In genomic region chr21:32560896-32561295, GRCh38 we compare ENCODE assay signal across 25 cellular contexts.
"Had no signal": no experiment of that assay in that cellular context is flagged by ENCODE, and none has a peak within 500 bp of the region (broad histone marks: within the 10 kb centered on the region; RNA-seq: fewer than 3 reads in every experiment).

No MANE protein-coding gene starts in this region.

- H2AFZ ChIP-seq: PC-9 had no signal

- H3K27ac ChIP-seq: PC-9, RWPE1, WERI-Rb-1 had no signal

- H3K27me3 ChIP-seq: ascending aorta, MG63 had no signal

- H3K36me3 ChIP-seq: ascending aorta, MG63, WERI-Rb-1 had no signal

- H3K9me3 ChIP-seq: ascending aorta, MG63 had no signal

- H3K4me3 ChIP-seq: ascending aorta, MG63, PC-9 had no signal

- DNase-seq: activated CD4-positive, alpha-beta T cell treated with anti-CD3 and anti-CD28 coated beads, Interleukin-2, amount 10 ng/mL, durations not matched to agents 24 days and 14 days; activated CD4-positive, alpha-beta T cell treated with anti-CD3 and anti-CD28 coated beads, Interleukin-2, amount 50 U/mL, for 4 hours; activated CD8-positive, alpha-beta T cell treated with anti-CD3 and anti-CD28 coated beads, Interleukin-2, amount 10 ng/mL, durations not matched to agents 7 days and 5 days; activated gamma-delta T cell; activated naive CD4-positive, alpha-beta T cell treated with Interleukin-2 at 50 U/mL for 16 hours; activated naive CD8-positive, alpha-beta T cell treated with anti-CD3 and anti-CD28 coated beads, Interleukin-2, amount 10 ng/mL, durations not matched to agents 7 days and 5 days; activated T-cell treated with anti-CD3 and anti-CD28 coated beads, Interleukin-2, amount 50 U/mL, for 24 hours; amygdala; Kasumi-1; MG63; NCI-H1048; NCI-H1105 treated with DMSO at 0.1 percent for 48 hours; NCI-H1436; NCI-H1694 treated with DMSO at 0.1 percent for 48 hours; NCI-H2029; NCI-H345; NCI-H524 treated with DMSO at 0.1 percent for 48 hours; PC-9; SW 1271; T-helper 1 cell; T-helper 2 cell; T-helper 9 cell; WERI-Rb-1 had no signal

- H3K4me2 ChIP-seq: PC-9 had no signal
